ENCODE assay signal across 1 cellular context in the genomic region with DNA sequence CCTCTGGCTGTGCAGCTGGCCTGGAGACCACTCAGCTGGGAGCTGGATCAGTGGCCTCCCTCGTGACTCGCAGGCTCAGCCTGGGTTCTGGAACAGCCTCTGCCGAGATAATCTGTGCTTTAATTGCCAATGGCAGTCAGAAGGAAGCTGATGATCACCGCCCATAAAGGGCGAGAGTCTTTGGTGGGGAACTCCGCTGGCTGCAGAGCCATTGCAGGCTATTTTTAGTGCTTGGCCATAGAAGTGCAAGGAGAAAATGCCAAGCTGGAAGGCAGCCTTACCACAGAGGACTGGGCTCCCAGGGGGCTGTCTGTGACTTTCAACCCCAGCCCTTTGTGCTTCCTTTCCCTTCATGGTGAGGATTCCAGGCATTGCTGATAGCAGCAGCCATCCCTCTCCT.
TF ChIP-seq lines count a peak whose summit lies in the region.

No MANE protein-coding gene starts in this region.

TF ChIP-seq in GM23338, 12 proteins besides CTCF, POLR2A, EP300 and RAD21:
- TF ChIP-seq, protein P1, sequence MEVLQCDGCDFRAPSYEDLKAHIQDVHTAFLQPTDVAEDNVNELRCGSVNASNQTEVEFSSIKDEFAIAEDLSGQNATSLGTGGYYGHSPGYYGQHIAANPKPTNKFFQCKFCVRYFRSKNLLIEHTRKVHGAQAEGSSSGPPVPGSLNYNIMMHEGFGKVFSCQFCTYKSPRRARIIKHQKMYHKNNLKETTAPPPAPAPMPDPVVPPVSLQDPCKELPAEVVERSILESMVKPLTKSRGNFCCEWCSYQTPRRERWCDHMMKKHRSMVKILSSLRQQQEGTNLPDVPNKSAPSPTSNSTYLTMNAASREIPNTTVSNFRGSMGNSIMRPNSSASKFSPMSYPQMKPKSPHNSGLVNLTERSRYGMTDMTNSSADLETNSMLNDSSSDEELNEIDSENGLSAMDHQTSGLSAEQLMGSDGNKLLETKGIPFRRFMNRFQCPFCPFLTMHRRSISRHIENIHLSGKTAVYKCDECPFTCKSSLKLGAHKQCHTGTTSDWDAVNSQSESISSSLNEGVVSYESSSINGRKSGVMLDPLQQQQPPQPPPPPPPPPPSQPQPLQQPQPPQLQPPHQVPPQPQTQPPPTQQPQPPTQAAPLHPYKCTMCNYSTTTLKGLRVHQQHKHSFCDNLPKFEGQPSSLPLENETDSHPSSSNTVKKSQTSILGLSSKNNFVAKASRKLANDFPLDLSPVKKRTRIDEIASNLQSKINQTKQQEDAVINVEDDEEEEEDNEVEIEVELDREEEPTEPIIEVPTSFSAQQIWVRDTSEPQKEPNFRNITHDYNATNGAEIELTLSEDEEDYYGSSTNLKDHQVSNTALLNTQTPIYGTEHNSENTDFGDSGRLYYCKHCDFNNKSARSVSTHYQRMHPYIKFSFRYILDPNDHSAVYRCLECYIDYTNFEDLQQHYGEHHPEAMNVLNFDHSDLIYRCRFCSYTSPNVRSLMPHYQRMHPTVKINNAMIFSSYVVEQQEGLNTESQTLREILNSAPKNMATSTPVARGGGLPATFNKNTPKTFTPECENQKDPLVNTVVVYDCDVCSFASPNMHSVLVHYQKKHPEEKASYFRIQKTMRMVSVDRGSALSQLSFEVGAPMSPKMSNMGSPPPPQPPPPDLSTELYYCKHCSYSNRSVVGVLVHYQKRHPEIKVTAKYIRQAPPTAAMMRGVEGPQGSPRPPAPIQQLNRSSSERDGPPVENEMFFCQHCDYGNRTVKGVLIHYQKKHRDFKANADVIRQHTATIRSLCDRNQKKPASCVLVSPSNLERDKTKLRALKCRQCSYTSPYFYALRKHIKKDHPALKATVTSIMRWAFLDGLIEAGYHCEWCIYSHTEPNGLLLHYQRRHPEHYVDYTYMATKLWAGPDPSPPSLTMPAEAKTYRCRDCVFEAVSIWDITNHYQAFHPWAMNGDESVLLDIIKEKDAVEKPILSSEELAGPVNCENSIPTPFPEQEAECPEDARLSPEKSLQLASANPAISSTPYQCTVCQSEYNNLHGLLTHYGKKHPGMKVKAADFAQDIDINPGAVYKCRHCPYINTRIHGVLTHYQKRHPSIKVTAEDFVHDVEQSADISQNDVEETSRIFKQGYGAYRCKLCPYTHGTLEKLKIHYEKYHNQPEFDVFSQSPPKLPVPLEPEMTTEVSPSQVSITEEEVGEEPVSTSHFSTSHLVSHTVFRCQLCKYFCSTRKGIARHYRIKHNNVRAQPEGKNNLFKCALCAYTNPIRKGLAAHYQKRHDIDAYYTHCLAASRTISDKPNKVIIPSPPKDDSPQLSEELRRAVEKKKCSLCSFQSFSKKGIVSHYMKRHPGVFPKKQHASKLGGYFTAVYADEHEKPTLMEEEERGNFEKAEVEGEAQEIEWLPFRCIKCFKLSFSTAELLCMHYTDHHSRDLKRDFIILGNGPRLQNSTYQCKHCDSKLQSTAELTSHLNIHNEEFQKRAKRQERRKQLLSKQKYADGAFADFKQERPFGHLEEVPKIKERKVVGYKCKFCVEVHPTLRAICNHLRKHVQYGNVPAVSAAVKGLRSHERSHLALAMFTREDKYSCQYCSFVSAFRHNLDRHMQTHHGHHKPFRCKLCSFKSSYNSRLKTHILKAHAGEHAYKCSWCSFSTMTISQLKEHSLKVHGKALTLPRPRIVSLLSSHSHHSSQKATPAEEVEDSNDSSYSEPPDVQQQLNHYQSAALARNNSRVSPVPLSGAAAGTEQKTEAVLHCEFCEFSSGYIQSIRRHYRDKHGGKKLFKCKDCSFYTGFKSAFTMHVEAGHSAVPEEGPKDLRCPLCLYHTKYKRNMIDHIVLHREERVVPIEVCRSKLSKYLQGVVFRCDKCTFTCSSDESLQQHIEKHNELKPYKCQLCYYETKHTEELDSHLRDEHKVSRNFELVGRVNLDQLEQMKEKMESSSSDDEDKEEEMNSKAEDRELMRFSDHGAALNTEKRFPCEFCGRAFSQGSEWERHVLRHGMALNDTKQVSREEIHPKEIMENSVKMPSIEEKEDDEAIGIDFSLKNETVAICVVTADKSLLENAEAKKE (CRISPR knock-in tag; IDR thresholded peaks at IDR 0.05), result no peak
- no peak for TF ChIP-seq ZNF331 (CRISPR knock-in tag; IDR thresholded peaks at IDR 0.05; ENCODE audit: low read depth)
- no peak for TF ChIP-seq CREB1 (CRISPR knock-in tag; IDR thresholded peaks at IDR 0.05; ENCODE audit: low read depth)
- TF ChIP-seq STAT1 (IDR thresholded peaks at IDR 0.05; ENCODE audit: unreplicated experiment), result no peak
- no peak for TF ChIP-seq ZNF114 (CRISPR knock-in tag; IDR thresholded peaks at IDR 0.05)
- TF ChIP-seq, protein P2, sequence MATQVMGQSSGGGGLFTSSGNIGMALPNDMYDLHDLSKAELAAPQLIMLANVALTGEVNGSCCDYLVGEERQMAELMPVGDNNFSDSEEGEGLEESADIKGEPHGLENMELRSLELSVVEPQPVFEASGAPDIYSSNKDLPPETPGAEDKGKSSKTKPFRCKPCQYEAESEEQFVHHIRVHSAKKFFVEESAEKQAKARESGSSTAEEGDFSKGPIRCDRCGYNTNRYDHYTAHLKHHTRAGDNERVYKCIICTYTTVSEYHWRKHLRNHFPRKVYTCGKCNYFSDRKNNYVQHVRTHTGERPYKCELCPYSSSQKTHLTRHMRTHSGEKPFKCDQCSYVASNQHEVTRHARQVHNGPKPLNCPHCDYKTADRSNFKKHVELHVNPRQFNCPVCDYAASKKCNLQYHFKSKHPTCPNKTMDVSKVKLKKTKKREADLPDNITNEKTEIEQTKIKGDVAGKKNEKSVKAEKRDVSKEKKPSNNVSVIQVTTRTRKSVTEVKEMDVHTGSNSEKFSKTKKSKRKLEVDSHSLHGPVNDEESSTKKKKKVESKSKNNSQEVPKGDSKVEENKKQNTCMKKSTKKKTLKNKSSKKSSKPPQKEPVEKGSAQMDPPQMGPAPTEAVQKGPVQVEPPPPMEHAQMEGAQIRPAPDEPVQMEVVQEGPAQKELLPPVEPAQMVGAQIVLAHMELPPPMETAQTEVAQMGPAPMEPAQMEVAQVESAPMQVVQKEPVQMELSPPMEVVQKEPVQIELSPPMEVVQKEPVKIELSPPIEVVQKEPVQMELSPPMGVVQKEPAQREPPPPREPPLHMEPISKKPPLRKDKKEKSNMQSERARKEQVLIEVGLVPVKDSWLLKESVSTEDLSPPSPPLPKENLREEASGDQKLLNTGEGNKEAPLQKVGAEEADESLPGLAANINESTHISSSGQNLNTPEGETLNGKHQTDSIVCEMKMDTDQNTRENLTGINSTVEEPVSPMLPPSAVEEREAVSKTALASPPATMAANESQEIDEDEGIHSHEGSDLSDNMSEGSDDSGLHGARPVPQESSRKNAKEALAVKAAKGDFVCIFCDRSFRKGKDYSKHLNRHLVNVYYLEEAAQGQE (IDR thresholded peaks at IDR 0.05; ENCODE audit: unreplicated experiment), result no peak
- TF ChIP-seq POLR2AphosphoS5 (IDR thresholded peaks at IDR 0.05; ENCODE audit: low read depth), result no peak
- no peak for TF ChIP-seq EZH2 (IDR thresholded peaks at IDR 0.05; ENCODE audit: low read depth, unreplicated experiment)
- no peak for TF ChIP-seq EZH2phosphoT487 (IDR thresholded peaks at IDR 0.05; ENCODE audit: unreplicated experiment)
- TF ChIP-seq, protein P3, sequence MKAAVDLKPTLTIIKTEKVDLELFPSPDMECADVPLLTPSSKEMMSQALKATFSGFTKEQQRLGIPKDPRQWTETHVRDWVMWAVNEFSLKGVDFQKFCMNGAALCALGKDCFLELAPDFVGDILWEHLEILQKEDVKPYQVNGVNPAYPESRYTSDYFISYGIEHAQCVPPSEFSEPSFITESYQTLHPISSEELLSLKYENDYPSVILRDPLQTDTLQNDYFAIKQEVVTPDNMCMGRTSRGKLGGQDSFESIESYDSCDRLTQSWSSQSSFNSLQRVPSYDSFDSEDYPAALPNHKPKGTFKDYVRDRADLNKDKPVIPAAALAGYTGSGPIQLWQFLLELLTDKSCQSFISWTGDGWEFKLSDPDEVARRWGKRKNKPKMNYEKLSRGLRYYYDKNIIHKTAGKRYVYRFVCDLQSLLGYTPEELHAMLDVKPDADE (IDR thresholded peaks at IDR 0.05), result no peak
- TF ChIP-seq JUNB (IDR thresholded peaks at IDR 0.05; ENCODE audit: unreplicated experiment), result no peak
TF ChIP-seq in GM23338: peak in this region for 0.
